Comparison of ENCODE assay signal across 22 cellular contexts in genomic region chr21:43907751-43908150, GRCh38.
"Had no signal": no experiment of that assay in that cellular context is flagged by ENCODE, and none has a peak within 500 bp of the region (broad histone marks: within the 10 kb centered on the region; RNA-seq: fewer than 3 reads in every experiment).

No MANE protein-coding gene starts in this region.

- H3K36me3 ChIP-seq: right atrium auricular region, uterus had no signal

- H3K4me3 ChIP-seq: heart left ventricle, lower lobe of right lung, mucosa of descending colon, psoas muscle, right atrium auricular region, uterus had no signal

- H3K27me3 Mint-ChIP-seq: activated CD4-positive, alpha-beta T cell treated with anti-CD3 and anti-CD28 coated beads, Interleukin-2, amount 10 ng/mL, durations not matched to agents 7 days and 5 days; activated naive CD8-positive, alpha-beta T cell treated with anti-CD3 and anti-CD28 coated beads, Interleukin-2, amount 10 ng/mL, durations not matched to agents 7 days and 5 days; activated T-cell treated with anti-CD3 and anti-CD28 coated beads, Interleukin-2, amount 50 U/mL, for 24 hours; stimulated activated memory B cell treated with anti-CD40 and anti-IgM and Interleukin-4, amounts not matched to agents 10 μg/mL and 1 μg/mL and 100 μg/mL, for 72 hours had no signal

- H3K4me1 ChIP-seq: uterus had no signal

- H3K4me3 Mint-ChIP-seq: activated CD4-positive, alpha-beta T cell treated with anti-CD3 and anti-CD28 coated beads, Interleukin-2, amount 10 ng/mL, durations not matched to agents 7 days and 5 days; activated naive CD8-positive, alpha-beta T cell treated with anti-CD3 and anti-CD28 coated beads, Interleukin-2, amount 10 ng/mL, durations not matched to agents 7 days and 5 days; activated T-cell treated with anti-CD3 and anti-CD28 coated beads, Interleukin-2, amount 50 U/mL, for 24 hours; stimulated activated memory B cell treated with anti-CD40 and anti-IgM and Interleukin-4, amounts not matched to agents 10 μg/mL and 1 μg/mL and 100 μg/mL, for 72 hours had no signal

- H3K9me3 ChIP-seq: psoas muscle, right atrium auricular region had no signal

- ATAC-seq: activated CD4-positive, CD25-positive, alpha-beta regulatory T cell treated with anti-CD3 and anti-CD28 coated beads, Interleukin-2, amount 50 U/mL, for 24 hours; heart left ventricle; lower lobe of right lung; mucosa of descending colon; psoas muscle; stimulated activated memory B cell treated with anti-CD40 and anti-IgM and Interleukin-4, amounts not matched to agents 10 μg/mL and 1 μg/mL and 100 μg/mL, for 72 hours had no signal

- DNase-seq: activated CD4-positive, alpha-beta T cell treated with anti-CD3 and anti-CD28 coated beads, Interleukin-2, amount 10 ng/mL, durations not matched to agents 7 days and 5 days; activated CD8-positive, alpha-beta memory T cell treated with anti-CD3 and anti-CD28 coated beads for 24 hours; activated CD8-positive, alpha-beta memory T cell treated with anti-CD3 and anti-CD28 coated beads, Interleukin-2, amount 50 U/mL, for 4 hours; activated naive CD4-positive, alpha-beta T cell; activated naive CD8-positive, alpha-beta T cell treated with anti-CD3 and anti-CD28 coated beads, Interleukin-2, amount 10 ng/mL, durations not matched to agents 7 days and 5 days; activated T-cell treated with anti-CD3 and anti-CD28 coated beads, Interleukin-2, amount 50 U/mL, for 24 hours; amniotic stem cell; cerebellar nuclear complex; cortex of kidney; islet precursor cell; mesendoderm; mucosa of descending colon; psoas muscle; stimulated activated CD4-positive, alpha-beta T cell treated with anti-CD3 and anti-CD28 coated beads, Interleukin-12 subunit alpha, Interleukin-12 subunit beta, amount 100 ng/mL, for 4 hours; trophoblast cell; uterus had no signal

- H3K27ac ChIP-seq: lower lobe of right lung, psoas muscle, uterus had no signal

- H3K27ac Mint-ChIP-seq: activated CD4-positive, alpha-beta T cell treated with anti-CD3 and anti-CD28 coated beads, Interleukin-2, amount 10 ng/mL, durations not matched to agents 7 days and 5 days; activated naive CD8-positive, alpha-beta T cell treated with anti-CD3 and anti-CD28 coated beads, Interleukin-2, amount 10 ng/mL, durations not matched to agents 7 days and 5 days; activated T-helper 2 cell treated with anti-CD3 and anti-CD28 coated beads, Interferon-gamma antibody, Interleukin-2, Interleukin-4, amounts not matched to agents 10 μg/mL and 5 μg/mL and 100 μg/mL, durations not matched to agents 14 hours and 24 hours and 36 hours; stimulated activated memory B cell treated with anti-CD40 and anti-IgM and Interleukin-4, amounts not matched to agents 10 μg/mL and 1 μg/mL and 100 μg/mL, for 72 hours had no signal

- H3K27me3 ChIP-seq: heart left ventricle, right atrium auricular region, uterus had no signal
